8 cellular contexts compared by ENCODE assay signal in the genomic region with DNA sequence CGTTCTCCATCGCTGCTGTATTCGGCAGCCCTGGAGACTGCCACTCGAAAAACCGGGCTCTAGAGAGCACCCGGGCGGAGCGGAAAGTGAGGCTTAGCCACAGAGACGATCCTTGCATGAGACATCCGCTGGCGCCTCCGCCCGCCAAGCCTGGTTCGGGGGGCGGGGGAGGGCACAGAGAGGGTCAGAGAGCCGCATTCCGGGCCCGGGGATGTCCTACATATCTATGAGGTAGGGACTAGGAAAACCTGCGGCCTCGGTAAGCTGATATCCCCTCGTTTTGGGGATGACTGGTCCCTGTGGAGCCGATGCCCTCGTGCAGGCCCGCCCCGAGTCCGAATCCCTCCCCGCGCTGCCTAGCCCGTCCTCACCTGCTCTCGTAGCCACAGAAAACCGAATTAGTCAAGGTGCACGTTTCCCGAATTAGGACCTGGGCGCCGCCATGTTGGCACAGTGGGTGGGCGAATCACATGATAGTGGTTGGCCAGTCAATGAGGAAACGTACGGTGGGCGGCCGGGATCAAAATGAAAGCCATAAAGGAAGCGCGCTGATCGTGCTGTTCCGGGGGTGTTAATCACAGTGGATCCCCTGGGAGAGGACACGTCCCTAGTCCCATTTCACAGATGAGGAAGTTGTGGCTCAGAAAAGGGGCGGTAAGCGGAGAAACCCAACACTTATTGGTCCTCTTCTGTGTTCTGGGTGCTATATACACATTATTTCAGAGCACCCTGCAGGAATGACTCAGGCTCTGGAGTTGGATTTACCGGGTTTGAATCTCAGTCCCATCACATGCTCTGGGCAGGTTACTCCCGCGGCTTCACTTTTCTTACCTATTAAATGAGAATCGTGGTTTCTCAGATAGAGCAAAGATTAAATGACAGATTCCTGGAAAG. TPM values are rescaled to one million over a fixed set of nuclear protein-coding genes. Genes with fewer than 3 reads are reported as not detected.
A peak's percentile ranks its signal among the peaks of the same experiment; 100 is the strongest.
DNase-seq lines count a peak whose midpoint lies in the region; ATAC-seq and TF ChIP-seq lines count a peak whose summit lies in the region.

A gene (minus strand): TSS at position 459 of the 894 bp plus-strand sequence. CDS start 341 bp downstream, at position 118.

- H3K36me3 ChIP-seq in SK-N-SH (replicated peaks in 1 of 2; ENCODE audit: control insufficient read depth in 1 of 2, insufficient read depth in 2 of 2, low read length in 1 of 2), result peaks cover 11 to 12% of the 10 kb centered on the region in 2 experiments
- H3K36me3 ChIP-seq in suprapubic skin, result peaks cover 13% of the 10 kb centered on the region

- H3K36me3 Mint-ChIP-seq in activated naive CD4-positive, alpha-beta T cell treated with anti-CD3 and anti-CD28 coated beads, Interleukin-2, amount 50 U/mL, for 24 hours, result peaks cover 9% of the 10 kb centered on the region

- peak within 1 kb of the TSS; percentile 94 to 97 for H3K4me3 ChIP-seq in SK-N-SH (ENCODE audit: low read depth in 2 of 2, low read length in 1 of 2)
- peak within 1 kb of the TSS; percentile 83 for H3K4me3 ChIP-seq in suprapubic skin

- POLR2A ChIA-PET in SK-N-SH (lab: Yijun Ruan, JAX), result no interaction called here

- no peaks in the 10 kb centered on the region for H3K9me2 ChIP-seq in SK-N-SH

- H4K20me1 ChIP-seq in SK-N-SH (ENCODE audit: insufficient read depth), result peaks cover 27% of the 10 kb centered on the region

- H3K27me3 Mint-ChIP-seq in activated naive CD4-positive, alpha-beta T cell treated with anti-CD3 and anti-CD28 coated beads, Interleukin-2, amount 50 U/mL, for 24 hours, result no peaks in the 10 kb centered on the region

- H3K27ac Mint-ChIP-seq in activated naive CD4-positive, alpha-beta T cell treated with anti-CD3 and anti-CD28 coated beads, Interleukin-2, amount 50 U/mL, for 24 hours, result peak within 1 kb of the TSS; percentile 98

- H3K27me3 ChIP-seq in SK-N-SH (ENCODE audit: insufficient read depth) (no peaks in the 10 kb centered on the region), suprapubic skin (no peaks in the 10 kb centered on the region)

- peak within 1 kb of the TSS; percentile 90 for H3K4me3 Mint-ChIP-seq in activated naive CD4-positive, alpha-beta T cell treated with anti-CD3 and anti-CD28 coated beads, Interleukin-2, amount 50 U/mL, for 24 hours

- ATAC-seq in GM21786 (IDR thresholded peaks at IDR 0.05; ENCODE audit: unreplicated experiment) (peak; percentile 59), omental fat pad (ENCODE audit: low FRiP score) (peak; percentile 49)

- H3K79me2 ChIP-seq in SK-N-SH (ENCODE audit: insufficient read depth), result peaks cover 58% of the 10 kb centered on the region

- H3K4me2 ChIP-seq in SK-N-SH, result peak within 1 kb of the TSS; percentile 80

- no peaks in the 10 kb centered on the region for H3K9me3 Mint-ChIP-seq in activated naive CD4-positive, alpha-beta T cell treated with anti-CD3 and anti-CD28 coated beads, Interleukin-2, amount 50 U/mL, for 24 hours

- peaks cover 4% of the 10 kb centered on the region for H3F3A ChIP-seq in SK-N-SH (replicated peaks; ENCODE audit: insufficient read depth)

- H3K9me3 ChIP-seq in SK-N-SH (no peaks in the 10 kb centered on the region), suprapubic skin (no peaks in the 10 kb centered on the region)

- CTCF ChIA-PET in SK-N-SH (lab: Yijun Ruan, JAX), result interaction anchor here (1.2 to 4.0 kb wide), 4 partner anchors 12 to 139 kb away, joined by 3 to 20 read pairs (median 8); no protein-coding TSS in a partner anchor

- TF ChIP-seq RAD21 in SK-N-SH (IDR thresholded peaks at IDR 0.05; ENCODE audit: low read length), result no peak

- H2AFZ ChIP-seq in SK-N-SH (ENCODE audit: low read depth), result peak within 1 kb of the TSS; percentile 98

- TF ChIP-seq CTCF in SK-N-SH (IDR thresholded peaks at IDR 0.05), result no peak
- no peak for TF ChIP-seq CTCF in omental fat pad (IDR thresholded peaks at IDR 0.05)
- TF ChIP-seq CTCF in suprapubic skin (IDR thresholded peaks at IDR 0.05), result no peak

- DNase-seq in COR-L47 (lab: John Stamatoyannopoulos, UW), result peak; percentile 87
- peak; percentile 68 for DNase-seq in NCI-H1048 (lab: John Stamatoyannopoulos, UW)
- peak; percentile 94 for DNase-seq in SK-N-SH
- DNase-seq in glomerular endothelial cell (ENCODE audit: extremely low read depth, low read depth, low spot score), result no peak
- DNase-seq in omental fat pad (ENCODE audit: low spot score), result peak; percentile 93
- DNase-seq in suprapubic skin (ENCODE audit: low spot score in 2 of 2), result peak; percentile 97

- H3K27ac ChIP-seq in SK-N-SH (ENCODE audit: low read depth in 2 of 2, low read length in 1 of 2) (peak within 1 kb of the TSS; percentile 55 to 65), suprapubic skin (peak within 1 kb of the TSS; percentile 79)

- peak within 1 kb of the TSS; percentile 91 for H3K9ac ChIP-seq in SK-N-SH

- H3K4me1 Mint-ChIP-seq in activated naive CD4-positive, alpha-beta T cell treated with anti-CD3 and anti-CD28 coated beads, Interleukin-2, amount 50 U/mL, for 24 hours, result peaks cover 40% of the 10 kb centered on the region

- H3K4me1 ChIP-seq in SK-N-SH (ENCODE audit: control insufficient read depth in 1 of 2, insufficient read depth in 2 of 2, low read depth in 1 of 2, low read length in 1 of 2), result peaks cover 22 to 27% of the 10 kb centered on the region in 2 experiments; a peak in 2 of 4 replicates
- peaks cover 50% of the 10 kb centered on the region for H3K4me1 ChIP-seq in suprapubic skin

- TF ChIP-seq POLR2A in suprapubic skin (IDR thresholded peaks at IDR 0.05), result no peak

- WGBS in SK-N-SH (ENCODE audit: low lambda C conversion rate), result 1% methylated on average over 31 of the region's 51 CpGs
- 1% methylated on average over 30 of the region's 51 CpGs for WGBS in suprapubic skin

- no peak for TF ChIP-seq EP300 in SK-N-SH (IDR thresholded peaks at IDR 0.05; ENCODE audit: borderline replicate concordance in 1 of 2, low read depth in 1 of 2, low read length in 1 of 2)
- TF ChIP-seq EP300 in suprapubic skin (IDR thresholded peaks at IDR 0.05), result no peak

TF ChIP-seq in SK-N-SH, 30 proteins besides CTCF, POLR2A, EP300 and RAD21 (continues in another document):
- no peak for TF ChIP-seq RXRA (IDR thresholded peaks at IDR 0.05; ENCODE audit: borderline replicate concordance, low read depth)
- TF ChIP-seq NRF1 (IDR thresholded peaks at IDR 0.05; ENCODE audit: low read depth, low read length), result no peak
- no peak for TF ChIP-seq JUND (IDR thresholded peaks at IDR 0.05)
- TF ChIP-seq, protein P1, sequence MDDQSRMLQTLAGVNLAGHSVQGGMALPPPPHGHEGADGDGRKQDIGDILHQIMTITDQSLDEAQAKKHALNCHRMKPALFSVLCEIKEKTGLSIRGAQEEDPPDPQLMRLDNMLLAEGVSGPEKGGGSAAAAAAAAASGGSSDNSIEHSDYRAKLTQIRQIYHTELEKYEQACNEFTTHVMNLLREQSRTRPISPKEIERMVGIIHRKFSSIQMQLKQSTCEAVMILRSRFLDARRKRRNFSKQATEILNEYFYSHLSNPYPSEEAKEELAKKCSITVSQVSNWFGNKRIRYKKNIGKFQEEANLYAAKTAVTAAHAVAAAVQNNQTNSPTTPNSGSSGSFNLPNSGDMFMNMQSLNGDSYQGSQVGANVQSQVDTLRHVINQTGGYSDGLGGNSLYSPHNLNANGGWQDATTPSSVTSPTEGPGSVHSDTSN (IDR thresholded peaks at IDR 0.05), result peak; percentile 34; the same call in 1 of the 2 replicates
- TF ChIP-seq FOSL2 (IDR thresholded peaks at IDR 0.05; ENCODE audit: borderline replicate concordance, low read depth), result peak; percentile 9; the same call in 1 of the 2 replicates
- TF ChIP-seq, protein P2, sequence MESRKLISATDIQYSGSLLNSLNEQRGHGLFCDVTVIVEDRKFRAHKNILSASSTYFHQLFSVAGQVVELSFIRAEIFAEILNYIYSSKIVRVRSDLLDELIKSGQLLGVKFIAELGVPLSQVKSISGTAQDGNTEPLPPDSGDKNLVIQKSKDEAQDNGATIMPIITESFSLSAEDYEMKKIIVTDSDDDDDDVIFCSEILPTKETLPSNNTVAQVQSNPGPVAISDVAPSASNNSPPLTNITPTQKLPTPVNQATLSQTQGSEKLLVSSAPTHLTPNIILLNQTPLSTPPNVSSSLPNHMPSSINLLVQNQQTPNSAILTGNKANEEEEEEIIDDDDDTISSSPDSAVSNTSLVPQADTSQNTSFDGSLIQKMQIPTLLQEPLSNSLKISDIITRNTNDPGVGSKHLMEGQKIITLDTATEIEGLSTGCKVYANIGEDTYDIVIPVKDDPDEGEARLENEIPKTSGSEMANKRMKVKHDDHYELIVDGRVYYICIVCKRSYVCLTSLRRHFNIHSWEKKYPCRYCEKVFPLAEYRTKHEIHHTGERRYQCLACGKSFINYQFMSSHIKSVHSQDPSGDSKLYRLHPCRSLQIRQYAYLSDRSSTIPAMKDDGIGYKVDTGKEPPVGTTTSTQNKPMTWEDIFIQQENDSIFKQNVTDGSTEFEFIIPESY (IDR thresholded peaks at IDR 0.05; ENCODE audit: borderline replicate concordance, low read depth), result peak; percentile 79
- TF ChIP-seq GABPA (IDR thresholded peaks at IDR 0.05; ENCODE audit: low read depth), result peak; percentile 58
- no peak for TF ChIP-seq RFX5 (IDR thresholded peaks at IDR 0.05; ENCODE audit: low read length)
- TF ChIP-seq TAF1 (IDR thresholded peaks at IDR 0.05; ENCODE audit: borderline replicate concordance, low read depth, low read length), result peak; percentile 70
- no peak for TF ChIP-seq FOXJ3 (CRISPR knock-in tag; IDR thresholded peaks at IDR 0.05)
- TF ChIP-seq POLR2AphosphoS5 (IDR thresholded peaks at IDR 0.05; ENCODE audit: low read depth, low read length), result peak; percentile 51; the same call in 1 of the 2 replicates
- TF ChIP-seq TCF12 (IDR thresholded peaks at IDR 0.05), result peak; percentile 18; the same call in 1 of the 2 replicates
- TF ChIP-seq YY1 (IDR thresholded peaks at IDR 0.05; ENCODE audit: low read depth), result peak; percentile 99
- no peak for TF ChIP-seq EZH2phosphoT487 (IDR thresholded peaks at IDR 0.05; ENCODE audit: borderline replicate concordance, low read depth)
- peak; percentile 100 for TF ChIP-seq MXI1 (IDR thresholded peaks at IDR 0.05; ENCODE audit: low read depth, low read length)
- TF ChIP-seq SIN3A (IDR thresholded peaks at IDR 0.05; ENCODE audit: borderline replicate concordance, low read depth, low read length), result peak; percentile 94
- no peak for TF ChIP-seq NFIC (IDR thresholded peaks at IDR 0.05; ENCODE audit: borderline replicate concordance)
- no peak for TF ChIP-seq FOXM1 (IDR thresholded peaks at IDR 0.05; ENCODE audit: low read depth)
- TF ChIP-seq, protein P3, sequence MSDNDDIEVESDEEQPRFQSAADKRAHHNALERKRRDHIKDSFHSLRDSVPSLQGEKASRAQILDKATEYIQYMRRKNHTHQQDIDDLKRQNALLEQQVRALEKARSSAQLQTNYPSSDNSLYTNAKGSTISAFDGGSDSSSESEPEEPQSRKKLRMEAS (IDR thresholded peaks at IDR 0.05; ENCODE audit: low read depth), result peak; percentile 98

RNA-seq across cellular contexts. Expression of the gene that starts here (rescaled TPM):
- 60.9 and 64.9 TPM in 2 replicates for polyA plus RNA-seq in SK-N-SH (2012; rRNA removed)
- 15.7 and 22.8 TPM in 2 replicates for polyA plus RNA-seq in SK-N-SH (2012; cell fraction: cytosol; rRNA removed)
- 485 and 635 TPM in 2 replicates for polyA plus RNA-seq in SK-N-SH (2012; cell fraction: nucleus; rRNA removed)
- total RNA-seq in glomerular endothelial cell, result 39.8 and 40.0 TPM in 2 replicates
- total RNA-seq in omental fat pad, result 10 to 100 TPM; 27.0 to 70.5 (median 39.2) TPM
- 10 to 100 TPM; 35.1 to 46.2 (median 40.6) TPM for total RNA-seq in suprapubic skin
